In genomic region chr11:100925935-100926334, GRCh38 we compare ENCODE assay signal across 8 cellular contexts.
DNase-seq lines count a peak whose midpoint lies in the region; ATAC-seq lines count a peak whose summit lies in the region.

No MANE protein-coding gene starts in this region.

- ATAC-seq in GM18873 (IDR thresholded peaks at IDR 0.05; ENCODE audit: low FRiP score, unreplicated experiment) (peak; percentile 86), HG02798 (IDR thresholded peaks at IDR 0.05; ENCODE audit: poor library complexity, unreplicated experiment) (peak; percentile 76), GM19324 (IDR thresholded peaks at IDR 0.05; ENCODE audit: low FRiP score, unreplicated experiment) (no peak)

- peak; percentile 56 for DNase-seq in NOMO-1 treated with DMSO at 0.1 percent for 48 hours (lab: John Stamatoyannopoulos, UW; ENCODE audit: unreplicated experiment)
- peak; percentile 54 for DNase-seq in kidney glomerular epithelial cell (lab: John Stamatoyannopoulos, UW)
- no peak for DNase-seq in activated CD8-positive, alpha-beta memory T cell treated with anti-CD3 and anti-CD28 coated beads, Interleukin-2, amount 50 U/mL, for 48 hours
- no peak for DNase-seq in activated CD4-positive, CD25-positive, alpha-beta regulatory T cell (lab: John Stamatoyannopoulos, UW)
- DNase-seq in activated CD8-positive, alpha-beta memory T cell treated with anti-CD3 and anti-CD28 coated beads, Interleukin-2, amount 50 U/mL, for 4 hours, result no peak

Comparison
In these comparisons a context has a peak if more than half of its experiments do, and no peak if none do; other contexts are left out.
1. DNase-seq: peak in NOMO-1 treated with DMSO at 0.1 percent for 48 hours (single experiment) and kidney glomerular epithelial cell (single experiment); none in activated CD8-positive, alpha-beta memory T cell treated with anti-CD3 and anti-CD28 coated beads, Interleukin-2, amount 50 U/mL, for 48 hours (single experiment), activated CD4-positive, CD25-positive, alpha-beta regulatory T cell (0 of 4) and activated CD8-positive, alpha-beta memory T cell treated with anti-CD3 and anti-CD28 coated beads, Interleukin-2, amount 50 U/mL, for 4 hours (single experiment).